Comparison of ENCODE assay signal across 13 cellular contexts in genomic region chr5:38718874-38719391, GRCh38.
DNase-seq lines count a peak whose midpoint lies in the region; ATAC-seq and TF ChIP-seq lines count a peak whose summit lies in the region.
"Had no signal": no experiment of that assay in that cellular context is flagged by ENCODE, and none has a peak within 500 bp of the region (broad histone marks: within the 10 kb centered on the region; RNA-seq: fewer than 3 reads in every experiment).

No MANE protein-coding gene starts in this region.

- H3K27ac Mint-ChIP-seq in neural crest cell (ENCODE audit: unreplicated experiment) = peak overlapping the region; percentile 31
- H3K27ac Mint-ChIP-seq: activated naive CD4-positive, alpha-beta T cell treated with anti-CD3 and anti-CD28 coated beads, Interleukin-2, amount 10 ng/mL, durations not matched to agents 7 days and 5 days had no signal

- peak overlapping the region; percentile 80 for H3K27ac ChIP-seq in SJSA1
- H3K27ac ChIP-seq in gastroesophageal sphincter = peak overlapping the region in 3 of 4 donors; percentile 51 to 67 (median 56)

- H3K4me1 Mint-ChIP-seq in neural crest cell = peaks cover 46% of the 10 kb centered on the region
- H3K4me1 Mint-ChIP-seq: activated naive CD4-positive, alpha-beta T cell treated with anti-CD3 and anti-CD28 coated beads, Interleukin-2, amount 10 ng/mL, durations not matched to agents 7 days and 5 days had no signal

- DNase-seq in AG20443 (ENCODE audit: low spot score) (peak; percentile 37), SJSA1 (ENCODE audit: low read depth in 1 of 2, low spot score in 2 of 2) (no peak), neural crest cell (ENCODE audit: low read depth, low spot score) (no peak), GM19238 (ENCODE audit: insufficient read length, low spot score) (no peak), GDM1 (lab: John Stamatoyannopoulos, UW) (no peak), NCI-H748 (lab: John Stamatoyannopoulos, UW; ENCODE audit: unreplicated experiment) (no peak)
- no peak for DNase-seq in central memory CD4-positive, alpha-beta T cell
- DNase-seq: activated naive CD4-positive, alpha-beta T cell treated with anti-CD3 and anti-CD28 coated beads, Interleukin-2, amount 10 ng/mL, durations not matched to agents 7 days and 5 days; cortex of kidney; NCI-H1092 treated with DMSO at 0.1 percent for 48 hours; NCI-H748 treated with DMSO at 0.1 percent for 48 hours had no signal

- H3K36me3 Mint-ChIP-seq in neural crest cell (ENCODE audit: low read depth) = no peaks in the 10 kb centered on the region
- H3K36me3 Mint-ChIP-seq: activated naive CD4-positive, alpha-beta T cell treated with anti-CD3 and anti-CD28 coated beads, Interleukin-2, amount 10 ng/mL, durations not matched to agents 7 days and 5 days had no signal

- no peak for TF ChIP-seq EP300 in gastroesophageal sphincter (IDR thresholded peaks at IDR 0.05)

- 14 to 20% methylated on average over 4 to 5 of the region's 5 CpGs for WGBS in gastroesophageal sphincter (ENCODE audit: low coverage in 1 of 2), 2 donors

- H3K4me3 Mint-ChIP-seq in neural crest cell = no peak overlapping the region
- H3K4me3 Mint-ChIP-seq: activated naive CD4-positive, alpha-beta T cell treated with anti-CD3 and anti-CD28 coated beads, Interleukin-2, amount 10 ng/mL, durations not matched to agents 7 days and 5 days had no signal

- ATAC-seq in gastroesophageal sphincter = peak; percentile 79

- H3K4me1 ChIP-seq in SJSA1 (replicated peaks) = peaks cover 27% of the 10 kb centered on the region
- peaks cover 0 to 21% (median 11%) of the 10 kb centered on the region in 3 donors for H3K4me1 ChIP-seq in gastroesophageal sphincter

- H3K27me3 ChIP-seq in SJSA1 (replicated peaks) (no peaks in the 10 kb centered on the region), gastroesophageal sphincter (no peaks in the 10 kb centered on the region)

- no peak for TF ChIP-seq POLR2A in gastroesophageal sphincter (IDR thresholded peaks at IDR 0.05)

- H3K9me3 Mint-ChIP-seq in neural crest cell = no peaks in the 10 kb centered on the region
- H3K9me3 Mint-ChIP-seq: activated naive CD4-positive, alpha-beta T cell treated with anti-CD3 and anti-CD28 coated beads, Interleukin-2, amount 10 ng/mL, durations not matched to agents 7 days and 5 days had no signal

- no peaks in the 10 kb centered on the region for H3K9me3 ChIP-seq in SJSA1 (replicated peaks)
- H3K9me3 ChIP-seq in gastroesophageal sphincter = no peaks in the 10 kb centered on the region

- no peaks in the 10 kb centered on the region for H3K27me3 Mint-ChIP-seq in neural crest cell (ENCODE audit: low read depth)
- H3K27me3 Mint-ChIP-seq: activated naive CD4-positive, alpha-beta T cell treated with anti-CD3 and anti-CD28 coated beads, Interleukin-2, amount 10 ng/mL, durations not matched to agents 7 days and 5 days had no signal

- no peak for TF ChIP-seq CTCF in gastroesophageal sphincter (IDR thresholded peaks at IDR 0.05)
- TF ChIP-seq CTCF in neural crest cell (conservative IDR thresholded peaks at IDR 0.05) = no peak

- H3K36me3 ChIP-seq in SJSA1 = no peaks in the 10 kb centered on the region
- H3K36me3 ChIP-seq in gastroesophageal sphincter = no peaks in the 10 kb centered on the region

- H3K4me3 ChIP-seq in SJSA1 = no peak overlapping the region
- H3K4me3 ChIP-seq in gastroesophageal sphincter = peak overlapping the region in 1 of 2 donors; percentile 6
- H3K4me3 ChIP-seq: lung had no signal
